1 cellular context compared by ENCODE assay signal in the genomic region with DNA sequence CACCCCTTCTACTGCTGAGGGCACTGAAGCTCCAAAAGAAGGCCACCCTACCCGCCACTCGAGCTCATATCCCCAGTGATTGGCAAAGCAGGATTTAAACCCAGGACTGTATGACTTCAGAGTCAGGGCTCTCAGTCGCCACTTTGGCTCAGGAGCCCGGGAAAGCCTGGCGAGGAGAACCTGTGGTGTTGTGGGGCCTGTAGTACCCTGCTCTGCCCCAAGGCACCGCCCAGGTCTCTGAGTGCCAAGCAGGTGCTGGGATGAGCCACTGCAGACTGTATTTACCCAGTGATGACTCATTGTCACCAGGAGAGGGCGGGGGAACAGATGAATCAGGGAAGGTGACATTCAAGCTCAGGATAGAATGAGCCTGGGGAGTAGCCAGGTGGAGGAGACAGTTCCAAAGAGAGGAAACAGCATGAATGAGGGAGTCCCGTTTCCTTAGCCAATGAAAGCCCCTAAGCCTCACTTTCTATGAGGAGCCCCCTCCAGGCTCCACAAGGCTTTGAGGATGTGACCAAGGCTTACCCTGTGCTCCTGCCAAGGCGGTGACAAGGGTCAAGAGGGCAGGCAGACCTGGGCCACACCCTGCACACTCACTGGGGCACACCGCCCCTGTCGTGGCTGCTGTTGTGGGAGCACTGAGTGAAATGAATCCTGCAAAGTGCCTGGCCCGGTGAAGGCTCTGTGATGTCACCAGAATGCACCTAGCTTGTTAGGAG.
TF ChIP-seq lines count a peak whose summit lies in the region.

No MANE protein-coding gene starts in this region.

TF ChIP-seq in HepG2, 621 proteins besides CTCF, POLR2A, EP300 and RAD21 (continued from another document):
- 0 out of 2 replicates have a peak, but pooled peaks have one; percentile 55 for TF ChIP-seq ZSCAN9 (CRISPR knock-in tag; IDR thresholded peaks at IDR 0.05; ENCODE audit: borderline replicate concordance)
- no peak for TF ChIP-seq KDM1A (CRISPR knock-in tag; IDR thresholded peaks at IDR 0.05)
- TF ChIP-seq, protein P1, sequence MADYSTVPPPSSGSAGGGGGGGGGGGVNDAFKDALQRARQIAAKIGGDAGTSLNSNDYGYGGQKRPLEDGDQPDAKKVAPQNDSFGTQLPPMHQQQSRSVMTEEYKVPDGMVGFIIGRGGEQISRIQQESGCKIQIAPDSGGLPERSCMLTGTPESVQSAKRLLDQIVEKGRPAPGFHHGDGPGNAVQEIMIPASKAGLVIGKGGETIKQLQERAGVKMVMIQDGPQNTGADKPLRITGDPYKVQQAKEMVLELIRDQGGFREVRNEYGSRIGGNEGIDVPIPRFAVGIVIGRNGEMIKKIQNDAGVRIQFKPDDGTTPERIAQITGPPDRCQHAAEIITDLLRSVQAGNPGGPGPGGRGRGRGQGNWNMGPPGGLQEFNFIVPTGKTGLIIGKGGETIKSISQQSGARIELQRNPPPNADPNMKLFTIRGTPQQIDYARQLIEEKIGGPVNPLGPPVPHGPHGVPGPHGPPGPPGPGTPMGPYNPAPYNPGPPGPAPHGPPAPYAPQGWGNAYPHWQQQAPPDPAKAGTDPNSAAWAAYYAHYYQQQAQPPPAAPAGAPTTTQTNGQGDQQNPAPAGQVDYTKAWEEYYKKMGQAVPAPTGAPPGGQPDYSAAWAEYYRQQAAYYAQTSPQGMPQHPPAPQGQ (CRISPR knock-in tag; IDR thresholded peaks at IDR 0.05; ENCODE audit: borderline replicate concordance) = 0 out of 2 replicates have a peak, but pooled peaks have one; percentile 65
- TF ChIP-seq ZNF350 (CRISPR knock-in tag; IDR thresholded peaks at IDR 0.05; ENCODE audit: borderline replicate concordance, low read depth) = peak; percentile 36; the same call in 1 of the 2 replicates
- TF ChIP-seq KDM5B (CRISPR knock-in tag; IDR thresholded peaks at IDR 0.05; ENCODE audit: borderline replicate concordance) = no peak
- peak; percentile 87 for TF ChIP-seq GATAD2A (CRISPR knock-in tag; IDR thresholded peaks at IDR 0.05)
- TF ChIP-seq, protein P2, sequence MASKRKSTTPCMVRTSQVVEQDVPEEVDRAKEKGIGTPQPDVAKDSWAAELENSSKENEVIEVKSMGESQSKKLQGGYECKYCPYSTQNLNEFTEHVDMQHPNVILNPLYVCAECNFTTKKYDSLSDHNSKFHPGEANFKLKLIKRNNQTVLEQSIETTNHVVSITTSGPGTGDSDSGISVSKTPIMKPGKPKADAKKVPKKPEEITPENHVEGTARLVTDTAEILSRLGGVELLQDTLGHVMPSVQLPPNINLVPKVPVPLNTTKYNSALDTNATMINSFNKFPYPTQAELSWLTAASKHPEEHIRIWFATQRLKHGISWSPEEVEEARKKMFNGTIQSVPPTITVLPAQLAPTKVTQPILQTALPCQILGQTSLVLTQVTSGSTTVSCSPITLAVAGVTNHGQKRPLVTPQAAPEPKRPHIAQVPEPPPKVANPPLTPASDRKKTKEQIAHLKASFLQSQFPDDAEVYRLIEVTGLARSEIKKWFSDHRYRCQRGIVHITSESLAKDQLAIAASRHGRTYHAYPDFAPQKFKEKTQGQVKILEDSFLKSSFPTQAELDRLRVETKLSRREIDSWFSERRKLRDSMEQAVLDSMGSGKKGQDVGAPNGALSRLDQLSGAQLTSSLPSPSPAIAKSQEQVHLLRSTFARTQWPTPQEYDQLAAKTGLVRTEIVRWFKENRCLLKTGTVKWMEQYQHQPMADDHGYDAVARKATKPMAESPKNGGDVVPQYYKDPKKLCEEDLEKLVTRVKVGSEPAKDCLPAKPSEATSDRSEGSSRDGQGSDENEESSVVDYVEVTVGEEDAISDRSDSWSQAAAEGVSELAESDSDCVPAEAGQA (IDR thresholded peaks at IDR 0.05; ENCODE audit: low read depth) = no peak
- TF ChIP-seq, protein P2 (CRISPR knock-in tag; IDR thresholded peaks at IDR 0.05; ENCODE audit: borderline replicate concordance) = no peak
- TF ChIP-seq, protein P3, sequence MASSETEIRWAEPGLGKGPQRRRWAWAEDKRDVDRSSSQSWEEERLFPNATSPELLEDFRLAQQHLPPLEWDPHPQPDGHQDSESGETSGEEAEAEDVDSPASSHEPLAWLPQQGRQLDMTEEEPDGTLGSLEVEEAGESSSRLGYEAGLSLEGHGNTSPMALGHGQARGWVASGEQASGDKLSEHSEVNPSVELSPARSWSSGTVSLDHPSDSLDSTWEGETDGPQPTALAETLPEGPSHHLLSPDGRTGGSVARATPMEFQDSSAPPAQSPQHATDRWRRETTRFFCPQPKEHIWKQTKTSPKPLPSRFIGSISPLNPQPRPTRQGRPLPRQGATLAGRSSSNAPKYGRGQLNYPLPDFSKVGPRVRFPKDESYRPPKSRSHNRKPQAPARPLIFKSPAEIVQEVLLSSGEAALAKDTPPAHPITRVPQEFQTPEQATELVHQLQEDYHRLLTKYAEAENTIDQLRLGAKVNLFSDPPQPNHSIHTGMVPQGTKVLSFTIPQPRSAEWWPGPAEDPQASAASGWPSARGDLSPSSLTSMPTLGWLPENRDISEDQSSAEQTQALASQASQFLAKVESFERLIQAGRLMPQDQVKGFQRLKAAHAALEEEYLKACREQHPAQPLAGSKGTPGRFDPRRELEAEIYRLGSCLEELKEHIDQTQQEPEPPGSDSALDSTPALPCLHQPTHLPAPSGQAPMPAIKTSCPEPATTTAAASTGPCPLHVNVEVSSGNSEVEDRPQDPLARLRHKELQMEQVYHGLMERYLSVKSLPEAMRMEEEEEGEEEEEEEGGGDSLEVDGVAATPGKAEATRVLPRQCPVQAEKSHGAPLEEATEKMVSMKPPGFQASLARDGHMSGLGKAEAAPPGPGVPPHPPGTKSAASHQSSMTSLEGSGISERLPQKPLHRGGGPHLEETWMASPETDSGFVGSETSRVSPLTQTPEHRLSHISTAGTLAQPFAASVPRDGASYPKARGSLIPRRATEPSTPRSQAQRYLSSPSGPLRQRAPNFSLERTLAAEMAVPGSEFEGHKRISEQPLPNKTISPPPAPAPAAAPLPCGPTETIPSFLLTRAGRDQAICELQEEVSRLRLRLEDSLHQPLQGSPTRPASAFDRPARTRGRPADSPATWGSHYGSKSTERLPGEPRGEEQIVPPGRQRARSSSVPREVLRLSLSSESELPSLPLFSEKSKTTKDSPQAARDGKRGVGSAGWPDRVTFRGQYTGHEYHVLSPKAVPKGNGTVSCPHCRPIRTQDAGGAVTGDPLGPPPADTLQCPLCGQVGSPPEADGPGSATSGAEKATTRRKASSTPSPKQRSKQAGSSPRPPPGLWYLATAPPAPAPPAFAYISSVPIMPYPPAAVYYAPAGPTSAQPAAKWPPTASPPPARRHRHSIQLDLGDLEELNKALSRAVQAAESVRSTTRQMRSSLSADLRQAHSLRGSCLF (CRISPR knock-in tag; IDR thresholded peaks at IDR 0.05; ENCODE audit: borderline replicate concordance) = no peak
- no peak for TF ChIP-seq ZNF17 (CRISPR knock-in tag; IDR thresholded peaks at IDR 0.05)
- peak in 1 of 2 experiments; percentile 71; a peak in 1 of 4 replicates for TF ChIP-seq KLF16 (CRISPR knock-in tag; IDR thresholded peaks at IDR 0.05)
- TF ChIP-seq MEIS1 (CRISPR knock-in tag; IDR thresholded peaks at IDR 0.05; ENCODE audit: borderline replicate concordance) = peak; percentile 77; the same call in 1 of the 2 replicates
